In the genomic region with DNA sequence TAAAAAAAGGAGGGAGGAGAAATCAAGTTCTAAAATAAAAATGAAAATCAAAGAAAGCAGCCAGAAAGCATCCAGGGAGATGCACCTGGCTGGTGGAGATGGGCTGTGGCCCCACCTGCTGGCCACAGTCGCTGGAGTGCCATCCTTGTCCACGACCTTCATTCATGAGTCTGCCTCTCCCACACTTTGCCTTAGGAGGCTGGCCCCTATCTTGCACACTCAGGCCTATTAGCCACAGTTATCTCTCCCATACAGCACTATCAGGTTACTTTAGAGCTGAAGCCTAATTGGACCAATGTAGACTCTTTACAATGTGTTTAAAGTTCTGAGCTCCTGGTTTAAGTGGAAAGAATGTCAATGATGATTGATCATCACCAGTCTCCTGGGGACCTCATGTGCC, we compare ENCODE assay signal across 8 cellular contexts.
DNase-seq lines count a peak whose midpoint lies in the region; ATAC-seq and TF ChIP-seq lines count a peak whose summit lies in the region.

No MANE protein-coding gene starts in this region.

- ATAC-seq in heart left ventricle: no peak
- no peak for ATAC-seq in GM21360 (IDR thresholded peaks at IDR 0.05; ENCODE audit: unreplicated experiment)

- no peaks in the 10 kb centered on the region for H3K36me3 ChIP-seq in heart left ventricle
- no peaks in the 10 kb centered on the region for H3K36me3 ChIP-seq in right atrium auricular region

- peaks cover 2% of the 10 kb centered on the region for H3K27me3 Mint-ChIP-seq in neural crest cell (ENCODE audit: low read depth)

- H3K4me1 Mint-ChIP-seq in neural crest cell: peaks cover 8% of the 10 kb centered on the region

- H3K27me3 ChIP-seq in heart left ventricle: peaks cover 0 to 12% (median 0%) of the 10 kb centered on the region in 9 donors
- H3K27me3 ChIP-seq in right atrium auricular region: no peaks in the 10 kb centered on the region

- peak in 8 of 12 donors; percentile 15 to 44 (median 34) for TF ChIP-seq CTCF in heart left ventricle (IDR thresholded peaks at IDR 0.05)
- peak in 1 of 2 donors; percentile 60 for TF ChIP-seq CTCF in right atrium auricular region (IDR thresholded peaks at IDR 0.05)
- peak; percentile 74 for TF ChIP-seq CTCF in neural crest cell (conservative IDR thresholded peaks at IDR 0.05)

- H3K27ac Mint-ChIP-seq in neural crest cell (ENCODE audit: unreplicated experiment): no peak overlapping the region

- H3K36me3 Mint-ChIP-seq in neural crest cell (ENCODE audit: low read depth): no peaks in the 10 kb centered on the region

- 0 to 3% (median 2%) methylated on average over 2 of the region's 2 CpGs for WGBS in heart left ventricle, 4 donors

- H3K4me3 Mint-ChIP-seq in neural crest cell: no peak overlapping the region

- no peak overlapping the region for H3K4me3 ChIP-seq in heart left ventricle
- H3K4me3 ChIP-seq in right atrium auricular region: no peak overlapping the region

- H3K4me1 ChIP-seq in heart left ventricle (no peaks in the 10 kb centered on the region), right atrium auricular region (no peaks in the 10 kb centered on the region)

- H3K9me3 Mint-ChIP-seq in neural crest cell: peaks cover 2% of the 10 kb centered on the region

- DNase-seq in heart left ventricle: no peak
- no peak for DNase-seq in right atrium auricular region (ENCODE audit: low spot score)
- peak; percentile 40 for DNase-seq in NCI-H2227 (lab: John Stamatoyannopoulos, UW; ENCODE audit: unreplicated experiment)
- peak; percentile 26 for DNase-seq in cerebellar cortex (ENCODE audit: low spot score)
- DNase-seq in neural crest cell (ENCODE audit: low read depth, low spot score): peak; percentile 19
- no peak for DNase-seq in DMS79 treated with DMSO at 0.1 percent for 48 hours (lab: John Stamatoyannopoulos, UW)
- no peak for DNase-seq in OCI-M2 (lab: John Stamatoyannopoulos, UW; ENCODE audit: unreplicated experiment)

- intact Hi-C loops in heart left ventricle (cut with DNase I): no loop called here

- H3K9me3 ChIP-seq in heart left ventricle (peaks cover 0 to 21% (median 2%) of the 10 kb centered on the region in 12 donors), right atrium auricular region (peaks cover 0 to 20% of the 10 kb centered on the region in 2 donors)

- TF ChIP-seq POLR2A in heart left ventricle (IDR thresholded peaks at IDR 0.05): no peak

- H3K27ac ChIP-seq in heart left ventricle (no peak overlapping the region), right atrium auricular region (no peak overlapping the region)

Comparison
In these comparisons a context has a peak if more than half of its experiments do, and no peak if none do; other contexts are left out.
1. DNase-seq: peak in NCI-H2227 (single experiment), cerebellar cortex (single experiment) and neural crest cell (single experiment); none in heart left ventricle (0 of 5), right atrium auricular region (single experiment), DMS79 treated with DMSO at 0.1 percent for 48 hours (single experiment) and OCI-M2 (single experiment).